In genomic region chr20:4542270-4542669, GRCh38 we compare ENCODE assay signal across 29 cellular contexts.
"Had no signal": no experiment of that assay in that cellular context is flagged by ENCODE, and none has a peak within 500 bp of the region (broad histone marks: within the 10 kb centered on the region; RNA-seq: fewer than 3 reads in every experiment).

No MANE protein-coding gene starts in this region.

- H3K4me3 ChIP-seq: ascending aorta, gastrocnemius medialis, heart left ventricle had no signal

- H3K4me1 ChIP-seq: ascending aorta, gastrocnemius medialis, heart left ventricle had no signal

- H3K36me3 ChIP-seq: ascending aorta, gastrocnemius medialis, heart left ventricle, WERI-Rb-1 had no signal

- H3K9me3 ChIP-seq: ascending aorta, gastrocnemius medialis, heart left ventricle had no signal

- H3K27ac ChIP-seq: ascending aorta, gastrocnemius medialis, heart left ventricle, WERI-Rb-1 had no signal

- H3K27me3 ChIP-seq: ascending aorta, gastrocnemius medialis had no signal

- DNase-seq: activated B cell treated with CpG ODN at 0.5 μM for 24 hours; activated CD4-positive, alpha-beta memory T cell treated with anti-CD3 and anti-CD28 coated beads, Interleukin-2, amount 10 ng/mL, durations not matched to agents 7 days and 5 days; activated CD4-positive, alpha-beta T cell treated with anti-CD3 and anti-CD28 coated beads, Interleukin-2, amount 10 ng/mL, durations not matched to agents 7 days and 5 days; activated CD4-positive, alpha-beta T cell treated with anti-CD3 and anti-CD28 coated beads, Interleukin-2, amount 50 U/mL, for 4 hours; activated CD8-positive, alpha-beta memory T cell treated with anti-CD3 and anti-CD28 coated beads, Interleukin-2, amount 50 U/mL, for 48 hours; activated gamma-delta T cell; activated naive CD4-positive, alpha-beta T cell; activated naive CD4-positive, alpha-beta T cell treated with anti-CD3 and anti-CD28 coated beads, Interleukin-2, amount 10 ng/mL, durations not matched to agents 7 days and 5 days; activated naive CD8-positive, alpha-beta T cell treated with anti-CD3 and anti-CD28 coated beads, Interleukin-2, amount 10 ng/mL, durations not matched to agents 7 days and 5 days; activated T-cell treated with anti-CD3 and anti-CD28 coated beads for 4 hours; activated T-cell treated with anti-CD3 and anti-CD28 coated beads, Interleukin-2, amount 50 U/mL, for 24 hours; activated T-cell treated with anti-CD3 and anti-CD28 coated beads, Interleukin-2, amount 50 U/mL, for 72 hours; caudate nucleus; cortex of kidney; dermis blood vessel endothelial cell; effector CD4-positive, alpha-beta T cell; foreskin fibroblast; gastrocnemius medialis; glutamatergic neuron; heart left ventricle; T-helper 1 cell; T-helper 17 cell; T1000; WERI-Rb-1 had no signal

- ATAC-seq: activated CD4-positive, CD25-positive, alpha-beta regulatory T cell treated with anti-CD3 and anti-CD28 coated beads, Interleukin-2, amount 50 U/mL, for 24 hours; activated naive CD4-positive, alpha-beta T cell treated with anti-CD3 and anti-CD28 coated beads, Interleukin-2, amount 50 U/mL, for 72 hours; activated T-cell treated with anti-CD3 and anti-CD28 coated beads, Interleukin-2, amount 50 U/mL, for 72 hours; esophagus mucosa; gastrocnemius medialis; heart left ventricle; T-helper 17 cell had no signal

- FAIRE-seq: endothelial cell of umbilical vein had no signal
